8 cellular contexts compared by ENCODE assay signal in the genomic region with DNA sequence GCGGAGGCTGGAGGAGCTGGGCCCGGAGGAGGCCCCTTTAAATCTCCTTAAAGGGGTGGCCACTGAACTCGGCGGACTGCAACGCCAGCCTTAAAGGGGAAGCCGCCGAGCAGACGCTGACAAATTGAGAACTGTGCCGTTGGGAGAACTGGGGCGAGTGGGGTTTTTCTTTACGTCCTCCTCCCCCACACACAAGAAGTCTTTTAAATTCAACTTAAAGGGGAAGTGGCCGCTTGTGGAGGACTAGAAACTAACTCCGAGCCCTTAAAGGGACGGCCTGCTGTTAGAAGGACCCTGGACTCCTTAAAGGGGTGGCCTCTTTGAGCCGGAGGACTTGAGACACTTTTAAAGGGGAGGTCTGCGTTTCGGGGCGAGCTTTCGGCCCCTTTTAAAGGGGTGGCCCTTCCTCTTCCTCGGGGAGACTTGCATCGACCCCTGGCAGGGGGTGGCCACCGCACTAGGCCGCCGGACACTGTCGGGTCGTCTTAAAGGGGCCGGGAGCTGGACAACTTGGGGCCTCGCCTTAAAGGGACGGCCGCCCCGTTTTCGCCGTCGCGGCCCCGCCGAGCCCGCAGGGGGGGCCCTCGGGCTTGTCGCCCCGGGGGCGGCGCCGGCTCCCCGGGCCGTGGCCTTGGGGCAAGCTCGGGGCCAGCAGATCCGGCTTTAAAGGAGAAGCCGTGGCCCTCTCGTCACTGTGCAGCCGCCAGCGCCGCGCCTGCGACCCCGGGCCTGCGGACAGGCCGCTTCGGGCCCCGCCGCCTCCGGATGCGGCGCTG. TPM values are rescaled to one million over a fixed set of nuclear protein-coding genes. Genes with fewer than 3 reads are reported as not detected.
DNase-seq lines count a peak whose midpoint lies in the region; TF ChIP-seq lines count a peak whose summit lies in the region.

No MANE protein-coding gene starts in this region.

- in situ Hi-C loops in GM23248 (cut with MboI): no loop called here

- H3K4me1 ChIP-seq in GM23248 (ENCODE audit: insufficient read depth): peaks cover 20% of the 10 kb centered on the region
- H3K4me1 ChIP-seq in breast epithelium: peaks cover 5 to 25% of the 10 kb centered on the region in 2 donors
- peaks cover 0 to 57% (median 51%) of the 10 kb centered on the region in 4 donors for H3K4me1 ChIP-seq in sigmoid colon

- H3F3A ChIP-seq in GM23248 (ENCODE audit: insufficient read depth): peaks cover 18% of the 10 kb centered on the region

- TF ChIP-seq CTCF in breast epithelium (IDR thresholded peaks at IDR 0.05) (peak in 1 of 3 donors; percentile 10), sigmoid colon (IDR thresholded peaks at IDR 0.05) (no peak)

- H3K9me3 ChIP-seq in GM23248 (ENCODE audit: low read depth) (no peaks in the 10 kb centered on the region), breast epithelium (no peaks in the 10 kb centered on the region), iPS-18c (ENCODE audit: control insufficient read depth, insufficient read depth, low read length) (no peaks in the 10 kb centered on the region), sigmoid colon (no peaks in the 10 kb centered on the region)

- H3K27ac ChIP-seq in GM23248 (peak overlapping the region; percentile 97), breast epithelium (peak overlapping the region; percentile 97 to 99), sigmoid colon (peak overlapping the region; percentile 96 to 98 (median 97))

- no peaks in the 10 kb centered on the region for H3K9me2 ChIP-seq in GM23248 (ENCODE audit: insufficient read depth)

- TF ChIP-seq EP300 in sigmoid colon (IDR thresholded peaks at IDR 0.05): no peak

- intact Hi-C loops in breast epithelium (cut with DNase I; ENCODE audit: low total_unique reads): no loop called here
- intact Hi-C loops in sigmoid colon (cut with DNase I): loop anchor here (1.0 to 10.0 kb wide), 5 partner anchors 39 to 844 kb away; a partner anchor contains a TSS

- H4K20me1 ChIP-seq in GM23248 (ENCODE audit: insufficient read depth): no peaks in the 10 kb centered on the region; the same call in 1 of the 2 replicates

- 0 to 1% methylated on average over 41 to 51 of the region's 64 CpGs for WGBS in GM23248 (ENCODE audit: low coverage in 1 of 2, low lambda C conversion rate in 2 of 2, missing lambda C conversion rate in 2 of 2), 2 experiments
- 0% methylated on average over 64 of the region's 64 CpGs for WGBS in sigmoid colon, 2 donors

- DNase-seq in activated T-cell treated with anti-CD3 and anti-CD28 coated beads for 24 hours (ENCODE audit: low read depth) (peak; percentile 94), activated T-cell treated with anti-CD3 and anti-CD28 coated beads for 4 hours (no peak), GM23248 (peak; percentile 99), KG1 (lab: John Stamatoyannopoulos, UW) (peak; percentile 99), RPMI8226 (peak; percentile 93), breast epithelium (ENCODE audit: low spot score in 2 of 2) (no peak), sigmoid colon (peak; percentile 94)

- TF ChIP-seq POLR2A in breast epithelium (IDR thresholded peaks at IDR 0.05): no peak
- TF ChIP-seq POLR2A in sigmoid colon (IDR thresholded peaks at IDR 0.05): no peak

- H3K9ac ChIP-seq in GM23248: peak overlapping the region; percentile 94

- H3K4me2 ChIP-seq in GM23248 (ENCODE audit: unreplicated experiment): peak overlapping the region; percentile 69

- peaks cover 17% of the 10 kb centered on the region; the same call in 1 of the 2 replicates for H3K36me3 ChIP-seq in GM23248 (ENCODE audit: low read depth)
- H3K36me3 ChIP-seq in breast epithelium: peaks cover 4% of the 10 kb centered on the region
- peaks cover 27 to 63% (median 53%) of the 10 kb centered on the region in 4 donors for H3K36me3 ChIP-seq in sigmoid colon

- H2AFZ ChIP-seq in GM23248: peak overlapping the region; percentile 65

- peaks cover 46% of the 10 kb centered on the region for H3K79me2 ChIP-seq in GM23248 (ENCODE audit: insufficient read depth)

- H3K27me3 ChIP-seq in GM23248 (replicated peaks; ENCODE audit: insufficient read depth) (no peaks in the 10 kb centered on the region), breast epithelium (no peaks in the 10 kb centered on the region), sigmoid colon (no peaks in the 10 kb centered on the region)

- H3K4me3 ChIP-seq in GM23248 (peak overlapping the region; percentile 88), breast epithelium (peak overlapping the region; percentile 79 to 97 (median 85)), iPS-18c (ENCODE audit: insufficient read depth, low read depth, low read length) (peak overlapping the region; percentile 97), sigmoid colon (peak overlapping the region; percentile 91 to 99 (median 97))

RNA-seq across cellular contexts. Expression of a gene that starts 0.7 kb away (rescaled TPM):
- total RNA-seq in GM23248 (2014; rRNA removed; shearing (Covaris generic)): 13.9 and 14.2 TPM in 2 replicates
- polyA plus RNA-seq in GM23248 (2016; fragmentation: Nextera tagmentation; extraction: Ambion mirVana) (5.8 and 7.6 TPM in 2 replicates), sigmoid colon (10 to 100 TPM; 26.4 to 61.6 (median 30.0) TPM)
- total RNA-seq in breast epithelium (10 to 100 TPM; 13.6 to 25.2 (median 17.7) TPM), sigmoid colon (10 to 100 TPM; 12.5 to 29.6 (median 22.7) TPM)

RNA-seq across cellular contexts. Expression of a gene that starts 8.2 kb away (rescaled TPM):
- total RNA-seq in GM23248 (2014; rRNA removed; shearing (Covaris generic)): 5.6 and 7.2 TPM in 2 replicates
- polyA plus RNA-seq in GM23248 (2016; fragmentation: Nextera tagmentation; extraction: Ambion mirVana) (15.2 and 18.0 TPM in 2 replicates), sigmoid colon (10 to 100 TPM; 28.8 to 51.4 (median 38.4) TPM)
- total RNA-seq in breast epithelium (10 to 100 TPM; 21.3 to 30.2 (median 26.9) TPM), sigmoid colon (10 to 100 TPM; 20.8 to 37.5 (median 29.4) TPM)

RNA-seq across cellular contexts. Expression of a gene that starts 40.1 kb away (rescaled TPM):
- total RNA-seq in GM23248 (2014; rRNA removed; shearing (Covaris generic)): 9.1 and 14.3 TPM in 2 replicates
- polyA plus RNA-seq in GM23248 (2016; fragmentation: Nextera tagmentation; extraction: Ambion mirVana) (22.8 and 23.7 TPM in 2 replicates), sigmoid colon (10 to 100 TPM in 1 of 3 donors, 1 to 10 TPM in 2; 2.4 to 37.3 (median 9.0) TPM)
- total RNA-seq in breast epithelium (10 to 100 TPM; 19.0 to 24.9 (median 20.8) TPM), sigmoid colon (10 to 100 TPM; 13.2 to 39.1 (median 23.4) TPM)

RNA-seq across cellular contexts. Expression of a gene that starts 48.7 kb away (rescaled TPM):
- 5.7 TPM in 2 replicates for total RNA-seq in GM23248 (2014; rRNA removed; shearing (Covaris generic))
- polyA plus RNA-seq in GM23248 (2016; fragmentation: Nextera tagmentation; extraction: Ambion mirVana) (4.8 and 5.1 TPM in 2 replicates), sigmoid colon (1 to 10 TPM; 3.6 to 5.2 (median 4.9) TPM)
- total RNA-seq in breast epithelium (10 to 100 TPM in 2 of 3 donors, 1 to 10 TPM in 1; 7.0 to 15.4 (median 12.8) TPM), sigmoid colon (10 to 100 TPM in 1 of 4 donors, 1 to 10 TPM in 3; 7.9 to 10.3 (median 9.8) TPM)

Comparison
In these comparisons a context has a peak if more than half of its experiments do, and no peak if none do; other contexts are left out.
1. DNase-seq: peak in activated T-cell treated with anti-CD3 and anti-CD28 coated beads for 24 hours (single experiment), GM23248 (single experiment), KG1 (single experiment), RPMI8226 (single experiment) and sigmoid colon (single experiment); none in activated T-cell treated with anti-CD3 and anti-CD28 coated beads for 4 hours (single experiment) and breast epithelium (0 of 2).
2. Peak in every context shown above with its lines, with median percentiles within 50 percentile points of each other: H3K27ac ChIP-seq and H3K4me3 ChIP-seq.